In genomic region chr18:50637961-50638622, GRCh38 we compare ENCODE assay signal across 14 cellular contexts.
DNase-seq lines count a peak whose midpoint lies in the region; ATAC-seq and TF ChIP-seq lines count a peak whose summit lies in the region.
"Had no signal": no experiment of that assay in that cellular context is flagged by ENCODE, and none has a peak within 500 bp of the region (broad histone marks: within the 10 kb centered on the region; RNA-seq: fewer than 3 reads in every experiment).

No MANE protein-coding gene starts in this region.

- H3K36me3 ChIP-seq in right atrium auricular region (no peaks in the 10 kb centered on the region), aorta (ENCODE audit: control insufficient read depth in 1 of 2, insufficient read depth in 2 of 2, low read length in 1 of 2) (no peaks in the 10 kb centered on the region)

- TF ChIP-seq CTCF in right atrium auricular region (IDR thresholded peaks at IDR 0.05) (no peak), dorsolateral prefrontal cortex (IDR thresholded peaks at IDR 0.05 in 54 of 56, conservative IDR thresholded peaks at IDR 0.05 in 2 of 56; ENCODE audit: low read depth in 1 of 56, partially characterized antibody in 56 of 56) (no peak)

- intact Hi-C loops in Right ventricle myocardium superior (cut with DNase I) (no loop called here), dorsolateral prefrontal cortex (cut with DNase I) (no loop called here), aorta (cut with DNase I) (no loop called here), posterior cingulate gyrus (cut with DNase I) (no loop called here)

- no peak overlapping the region for H3K4me3 ChIP-seq in right atrium auricular region
- H3K4me3 ChIP-seq in dorsolateral prefrontal cortex: no peak overlapping the region
- H3K4me3 ChIP-seq in aorta (ENCODE audit: low read length in 2 of 2): no peak overlapping the region

- H3K4me1 ChIP-seq in right atrium auricular region: no peaks in the 10 kb centered on the region
- H3K4me1 ChIP-seq in aorta (ENCODE audit: control insufficient read depth in 1 of 2, insufficient read depth in 2 of 2, low read length in 2 of 2): peaks cover 2 to 4% of the 10 kb centered on the region in 2 donors

- ATAC-seq in Right ventricle myocardium superior (ENCODE audit: poor library complexity) (peak; percentile 7), aorta (ENCODE audit: low FRiP score) (peak; percentile 36), HG02884 (IDR thresholded peaks at IDR 0.05; ENCODE audit: unreplicated experiment) (no peak)

- H3K27ac ChIP-seq in right atrium auricular region (peak overlapping the region in 1 of 2 donors; percentile 33), dorsolateral prefrontal cortex (peak overlapping the region in 58 of 59 donors; percentile 39 to 92 (median 82)), aorta (ENCODE audit: low read depth in 1 of 2, low read length in 2 of 2) (peak overlapping the region in 1 of 2 donors; percentile 18)
- H3K27ac ChIP-seq: C4-2B had no signal

- H3K9me3 ChIP-seq in right atrium auricular region (no peaks in the 10 kb centered on the region), aorta (ENCODE audit: control insufficient read depth, low read length) (no peaks in the 10 kb centered on the region)

- DNase-seq in Right ventricle myocardium superior: no peak
- DNase-seq in right atrium auricular region (ENCODE audit: low spot score): no peak
- peak in 1 of 10 donors; percentile 11 for DNase-seq in dorsolateral prefrontal cortex
- DNase-seq in mesenteric fat pad (ENCODE audit: low spot score): peak; percentile 30
- no peak for DNase-seq in aorta
- DNase-seq in activated CD4-positive, alpha-beta T cell treated with anti-CD3 and anti-CD28 coated beads, Interleukin-2, amount 50 U/mL, for 4 hours: no peak
- no peak for DNase-seq in posterior cingulate gyrus
- DNase-seq: DMS153, IMR-90, Kasumi-1, NCI-H1436, NCI-H2081 had no signal

- H3K27me3 ChIP-seq in right atrium auricular region (no peaks in the 10 kb centered on the region), dorsolateral prefrontal cortex (no peaks in the 10 kb centered on the region), aorta (ENCODE audit: control insufficient read depth in 1 of 2, insufficient read depth in 2 of 2, low read length in 1 of 2) (no peaks in the 10 kb centered on the region)

- 13 to 20% methylated on average over 9 of the region's 9 CpGs for WGBS in aorta, 2 donors
